ENCODE assay signal across 8 cellular contexts in genomic region chr20:2521369-2522305, GRCh38. TPM values are rescaled to one million over a fixed set of nuclear protein-coding genes. Genes with fewer than 3 reads are reported as not detected.
A peak's percentile ranks its signal among the peaks of the same experiment; 100 is the strongest.
DNase-seq lines count a peak whose midpoint lies in the region; ATAC-seq and TF ChIP-seq lines count a peak whose summit lies in the region.

No MANE protein-coding gene starts in this region.

- H3K27me3 Mint-ChIP-seq in T-helper 17 cell (peaks cover 5% of the 10 kb centered on the region), brain (peaks cover 23% of the 10 kb centered on the region)

- H3K4me3 ChIP-seq in kidney epithelial cell (ENCODE audit: low read depth, low read length): no peak overlapping the region
- H3K4me3 ChIP-seq in aorta (ENCODE audit: low read length in 2 of 2): no peak overlapping the region

- TF ChIP-seq CTCF in brain (conservative IDR thresholded peaks at IDR 0.05) (peak; percentile 54 to 82), kidney epithelial cell (IDR thresholded peaks at IDR 0.05; ENCODE audit: insufficient read depth, low read length, poor library complexity, severe bottlenecking) (peak; percentile 94)

- WGBS in aorta, 2 donors: 17 to 18% methylated on average over 10 of the region's 10 CpGs

- H3K4me1 Mint-ChIP-seq in T-helper 17 cell (peaks cover 18% of the 10 kb centered on the region), brain (peaks cover 23% of the 10 kb centered on the region)

- H3K27me3 ChIP-seq in kidney epithelial cell (ENCODE audit: control insufficient read depth, insufficient read depth, low read length) (no peaks in the 10 kb centered on the region), aorta (ENCODE audit: control insufficient read depth in 1 of 2, insufficient read depth in 2 of 2, low read length in 1 of 2) (no peaks in the 10 kb centered on the region)

- H3K36me3 ChIP-seq in kidney epithelial cell (ENCODE audit: control insufficient read depth, insufficient read depth, low read length) (no peaks in the 10 kb centered on the region), aorta (ENCODE audit: control insufficient read depth in 1 of 2, insufficient read depth in 2 of 2, low read length in 1 of 2) (no peaks in the 10 kb centered on the region)

- ATAC-seq in T-helper 17 cell: no peak
- no peak for ATAC-seq in GM21360 (IDR thresholded peaks at IDR 0.05; ENCODE audit: unreplicated experiment)
- no peak for ATAC-seq in aorta (ENCODE audit: low FRiP score)

- no peaks in the 10 kb centered on the region for H3K9me3 Mint-ChIP-seq in brain

- H3K36me3 Mint-ChIP-seq in T-helper 17 cell (ENCODE audit: low read depth) (no peaks in the 10 kb centered on the region), brain (no peaks in the 10 kb centered on the region)

- no peaks in the 10 kb centered on the region for H3K9me3 ChIP-seq in T-helper 17 cell (ENCODE audit: control insufficient read depth, low read length, poor library complexity, severe bottlenecking)
- H3K9me3 ChIP-seq in aorta (ENCODE audit: control insufficient read depth, low read length): no peaks in the 10 kb centered on the region

- DNase-seq in COR-L47 (lab: John Stamatoyannopoulos, UW) (peak; percentile 6), HK-2 (ENCODE audit: unreplicated experiment) (peak; percentile 50), T-helper 17 cell (peak; percentile 27 to 39 (median 29)), kidney epithelial cell (ENCODE audit: low read depth) (no peak), aorta (no peak)
- peak; percentile 27 for DNase-seq in stimulated activated CD8-positive, alpha-beta memory T cell treated with anti-CD3 and anti-CD28 coated beads, Interleukin-12 subunit alpha, Interleukin-12 subunit beta, amount 100 ng/mL, for 4 hours (ENCODE audit: low read depth)

- peak overlapping the region; percentile 25 for H3K4me3 Mint-ChIP-seq in T-helper 17 cell
- H3K4me3 Mint-ChIP-seq in brain: peak overlapping the region in 2 of 5 experiments; percentile 18 to 59

- no peak overlapping the region for H3K27ac ChIP-seq in aorta (ENCODE audit: low read depth in 1 of 2, low read length in 2 of 2)

- no peaks in the 10 kb centered on the region for H3K4me1 ChIP-seq in aorta (ENCODE audit: control insufficient read depth in 1 of 2, insufficient read depth in 2 of 2, low read length in 2 of 2)

- intact Hi-C loops in aorta (cut with DNase I): loop anchor here in 1 of 2 donors (10.0 kb wide), 2 partner anchors 123 to 313 kb away; no protein-coding TSS in a partner anchor

- H3K27ac Mint-ChIP-seq in T-helper 17 cell (no peak overlapping the region), brain (peak overlapping the region in 2 of 5 experiments; percentile 17 to 26)

RNA-seq across cellular contexts. Expression of gene ZNF343, which starts 12.9 kb away (rescaled TPM):
- total RNA-seq in T-helper 17 cell: 1 to 10 TPM; 4.9 to 6.1 TPM
- polyA plus RNA-seq in brain (ENCODE audit: insufficient read depth, low read depth, low replicate concordance): 4.3 TPM
- 6.2 and 9.9 TPM in 2 replicates for total RNA-seq in kidney epithelial cell
- total RNA-seq in aorta: 10 to 100 TPM; 13.9 to 15.0 TPM
- 1 to 10 TPM; 5.3 to 9.7 TPM for polyA plus RNA-seq in aorta

RNA-seq across cellular contexts. Expression of gene TMC2, which starts 14.7 kb away (rescaled TPM):
- total RNA-seq in T-helper 17 cell: not detected
- polyA plus RNA-seq in brain (ENCODE audit: insufficient read depth, low read depth, low replicate concordance): not detected
- not detected in 2 replicates for total RNA-seq in kidney epithelial cell
- total RNA-seq in aorta: under 1 TPM in 1 of 2 donors, not detected in 1; 0.15 TPM
- under 1 TPM in 1 of 2 donors, not detected in 1; 0.10 TPM for polyA plus RNA-seq in aorta

RNA-seq across cellular contexts. Expression of gene SNRPB, which starts 51.0 kb away (rescaled TPM):
- total RNA-seq in T-helper 17 cell: 100 to 1,000 TPM; 136 to 140 TPM
- polyA plus RNA-seq in brain (ENCODE audit: insufficient read depth, low read depth, low replicate concordance): 310 TPM
- 546 and 598 TPM in 2 replicates for total RNA-seq in kidney epithelial cell
- 10 to 100 TPM; 84.2 to 89.8 TPM for total RNA-seq in aorta
- polyA plus RNA-seq in aorta: 100 to 1,000 TPM; 106 to 116 TPM

Comparison
In these comparisons a context has a peak if more than half of its experiments do, and no peak if none do; other contexts are left out.
1. DNase-seq: peak in COR-L47 (single experiment), HK-2 (single experiment), T-helper 17 cell (3 of 3) and stimulated activated CD8-positive, alpha-beta memory T cell treated with anti-CD3 and anti-CD28 coated beads, Interleukin-12 subunit alpha, Interleukin-12 subunit beta, amount 100 ng/mL, for 4 hours (single experiment); none in kidney epithelial cell (single experiment) and aorta (0 of 2).